In the genomic region with DNA sequence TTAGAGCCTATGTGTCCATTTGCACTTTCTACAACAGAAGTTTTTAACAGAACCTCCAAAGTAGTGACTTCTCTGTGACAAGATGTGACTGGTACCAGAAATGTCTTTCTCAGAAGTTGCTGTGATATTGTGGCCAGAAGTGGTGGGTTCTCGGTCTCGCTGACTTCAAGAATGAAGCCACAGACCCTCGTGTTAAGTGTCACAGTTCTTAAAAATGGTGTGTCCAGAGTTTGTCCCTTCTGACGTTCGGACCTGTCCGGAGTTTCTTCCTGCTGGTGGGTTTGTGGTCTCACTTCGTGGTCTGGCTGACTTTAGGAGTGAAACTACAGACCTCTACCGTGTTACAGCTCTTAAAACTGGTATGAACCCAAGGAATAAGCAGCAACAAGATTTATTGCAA, we compare ENCODE assay signal across 38 cellular contexts. TPM values are rescaled to one million over a fixed set of nuclear protein-coding genes. Genes with fewer than 3 reads are reported as not detected.
"Had no signal": no experiment of that assay in that cellular context is flagged by ENCODE, and none has a peak within 500 bp of the region (broad histone marks: within the 10 kb centered on the region; RNA-seq: fewer than 3 reads in every experiment).

No MANE protein-coding gene starts in this region.

- H3K4me2 ChIP-seq: KMS-11 had no signal

- H3K36me3 ChIP-seq: MG63 had no signal

- DNase-seq: Karpas-422, Kasumi-1, KG1, MG63, MM.1S, MV-4-11, NCI-H1048, NCI-H1092, NCI-H1092 treated with DMSO at 0.1 percent for 48 hours, NCI-H1105, NCI-H1105 treated with DMSO at 0.1 percent for 48 hours, NCI-H1417, NCI-H1417 treated with DMSO at 0.1 percent for 48 hours, NCI-H1436, NCI-H1436 treated with DMSO at 0.1 percent for 48 hours, NCI-H146, NCI-H1694, NCI-H1694 treated with DMSO at 0.1 percent for 48 hours, NCI-H187, NCI-H187 treated with DMSO at 0.1 percent for 48 hours, NCI-H1930, NCI-H2029, NCI-H2029 treated with DMSO at 0.1 percent for 48 hours, NCI-H2081, NCI-H2081 treated with DMSO at 0.1 percent for 48 hours, NCI-H2107, NCI-H2171, NCI-H2171 treated with DMSO at 0.1 percent for 48 hours, NCI-H2227 treated with DMSO at 0.1 percent for 48 hours, NCI-H226, NCI-H345, NCI-H446, NCI-H446 treated with DMSO at 0.1 percent for 48 hours had no signal

- H3K4me3 ChIP-seq: MG63 had no signal

- H3K27me3 ChIP-seq: MG63 had no signal

- H3K27ac ChIP-seq: KMS-11 had no signal

- H3K9me3 ChIP-seq: MG63 had no signal

- H3K9ac ChIP-seq: KMS-11 had no signal

RNA-seq across cellular contexts. Expression of a gene that starts 2.8 kb away (rescaled TPM):
- total RNA-seq: LHCN-M2, M059J, MCF 10A, NCI-H460 had no signal
